Comparison of ENCODE assay signal across 1 cellular context in the genomic region with DNA sequence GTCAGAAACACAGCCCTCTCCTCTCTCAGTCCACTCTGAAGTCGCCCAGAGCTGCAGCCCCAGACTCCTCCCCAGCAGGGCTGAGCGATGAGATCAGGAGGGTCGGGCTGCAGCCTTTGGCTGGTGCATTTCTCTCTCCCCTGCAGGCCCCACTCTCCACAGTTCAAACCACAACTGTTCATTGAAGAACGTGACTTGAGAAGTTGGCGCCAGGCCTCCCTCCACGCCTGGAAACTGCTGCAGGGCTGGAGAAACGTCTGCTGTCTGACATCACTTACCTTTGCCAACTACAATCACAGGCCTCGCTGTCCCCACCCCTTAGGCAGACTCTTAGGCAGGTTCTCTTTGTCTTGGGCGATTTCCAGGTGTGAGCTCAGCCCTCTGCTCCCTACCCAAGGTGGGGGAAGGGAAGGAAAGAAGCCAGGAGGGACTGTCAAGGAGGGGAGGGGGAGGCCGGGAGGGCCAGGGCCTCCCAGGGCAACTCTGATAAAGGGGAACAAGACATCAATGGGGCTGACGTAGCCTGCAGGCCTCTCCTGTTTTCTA.
TF ChIP-seq lines count a peak whose summit lies in the region.

No MANE protein-coding gene starts in this region.

TF ChIP-seq in HEK293, 187 proteins besides CTCF, POLR2A, EP300 and RAD21 (continued from another document):
- TF ChIP-seq, protein P1, sequence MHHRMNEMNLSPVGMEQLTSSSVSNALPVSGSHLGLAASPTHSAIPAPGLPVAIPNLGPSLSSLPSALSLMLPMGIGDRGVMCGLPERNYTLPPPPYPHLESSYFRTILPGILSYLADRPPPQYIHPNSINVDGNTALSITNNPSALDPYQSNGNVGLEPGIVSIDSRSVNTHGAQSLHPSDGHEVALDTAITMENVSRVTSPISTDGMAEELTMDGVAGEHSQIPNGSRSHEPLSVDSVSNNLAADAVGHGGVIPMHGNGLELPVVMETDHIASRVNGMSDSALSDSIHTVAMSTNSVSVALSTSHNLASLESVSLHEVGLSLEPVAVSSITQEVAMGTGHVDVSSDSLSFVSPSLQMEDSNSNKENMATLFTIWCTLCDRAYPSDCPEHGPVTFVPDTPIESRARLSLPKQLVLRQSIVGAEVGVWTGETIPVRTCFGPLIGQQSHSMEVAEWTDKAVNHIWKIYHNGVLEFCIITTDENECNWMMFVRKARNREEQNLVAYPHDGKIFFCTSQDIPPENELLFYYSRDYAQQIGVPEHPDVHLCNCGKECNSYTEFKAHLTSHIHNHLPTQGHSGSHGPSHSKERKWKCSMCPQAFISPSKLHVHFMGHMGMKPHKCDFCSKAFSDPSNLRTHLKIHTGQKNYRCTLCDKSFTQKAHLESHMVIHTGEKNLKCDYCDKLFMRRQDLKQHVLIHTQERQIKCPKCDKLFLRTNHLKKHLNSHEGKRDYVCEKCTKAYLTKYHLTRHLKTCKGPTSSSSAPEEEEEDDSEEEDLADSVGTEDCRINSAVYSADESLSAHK (tag by site-specific recombination; IDR thresholded peaks at IDR 0.05), result peak; percentile 64
- TF ChIP-seq ZNF114 (tag by site-specific recombination; IDR thresholded peaks at IDR 0.05), result no peak
- TF ChIP-seq ZNF658 (tag by site-specific recombination; IDR thresholded peaks at IDR 0.05), result no peak
- TF ChIP-seq, protein P2, sequence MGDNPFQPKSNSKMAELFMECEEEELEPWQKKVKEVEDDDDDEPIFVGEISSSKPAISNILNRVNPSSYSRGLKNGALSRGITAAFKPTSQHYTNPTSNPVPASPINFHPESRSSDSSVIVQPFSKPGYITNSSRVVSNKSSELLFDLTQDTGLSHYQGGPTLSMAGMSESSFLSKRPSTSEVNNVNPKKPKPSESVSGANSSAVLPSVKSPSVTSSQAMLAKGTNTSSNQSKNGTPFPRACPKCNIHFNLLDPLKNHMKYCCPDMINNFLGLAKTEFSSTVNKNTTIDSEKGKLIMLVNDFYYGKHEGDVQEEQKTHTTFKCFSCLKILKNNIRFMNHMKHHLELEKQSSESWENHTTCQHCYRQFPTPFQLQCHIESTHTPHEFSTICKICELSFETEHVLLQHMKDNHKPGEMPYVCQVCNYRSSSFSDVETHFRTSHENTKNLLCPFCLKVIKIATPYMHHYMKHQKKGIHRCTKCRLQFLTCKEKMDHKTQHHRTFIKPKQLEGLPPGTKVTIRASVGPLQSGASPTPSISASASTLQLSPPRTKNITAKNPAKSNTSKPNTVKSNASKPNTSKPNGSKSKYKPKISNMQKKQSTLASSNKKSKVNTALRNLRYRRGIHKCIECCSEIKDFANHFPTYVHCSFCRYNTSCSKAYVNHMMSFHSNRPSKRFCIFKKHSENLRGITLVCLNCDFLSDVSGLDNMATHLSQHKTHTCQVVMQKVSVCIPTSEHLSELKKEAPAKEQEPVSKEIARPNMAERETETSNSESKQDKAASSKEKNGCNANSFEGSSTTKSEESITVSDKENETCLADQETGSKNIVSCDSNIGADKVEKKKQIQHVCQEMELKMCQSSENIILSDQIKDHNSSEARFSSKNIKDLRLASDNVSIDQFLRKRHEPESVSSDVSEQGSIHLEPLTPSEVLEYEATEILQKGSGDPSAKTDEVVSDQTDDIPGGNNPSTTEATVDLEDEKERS (tag by site-specific recombination; IDR thresholded peaks at IDR 0.05), result no peak
- no peak for TF ChIP-seq ZNF121 (tag by site-specific recombination; IDR thresholded peaks at IDR 0.05)
- no peak for TF ChIP-seq ZNF23 (tag by site-specific recombination; IDR thresholded peaks at IDR 0.05; ENCODE audit: borderline replicate concordance)
- TF ChIP-seq ZNF585B (tag by site-specific recombination; IDR thresholded peaks at IDR 0.05), result no peak
- TF ChIP-seq, protein P3, sequence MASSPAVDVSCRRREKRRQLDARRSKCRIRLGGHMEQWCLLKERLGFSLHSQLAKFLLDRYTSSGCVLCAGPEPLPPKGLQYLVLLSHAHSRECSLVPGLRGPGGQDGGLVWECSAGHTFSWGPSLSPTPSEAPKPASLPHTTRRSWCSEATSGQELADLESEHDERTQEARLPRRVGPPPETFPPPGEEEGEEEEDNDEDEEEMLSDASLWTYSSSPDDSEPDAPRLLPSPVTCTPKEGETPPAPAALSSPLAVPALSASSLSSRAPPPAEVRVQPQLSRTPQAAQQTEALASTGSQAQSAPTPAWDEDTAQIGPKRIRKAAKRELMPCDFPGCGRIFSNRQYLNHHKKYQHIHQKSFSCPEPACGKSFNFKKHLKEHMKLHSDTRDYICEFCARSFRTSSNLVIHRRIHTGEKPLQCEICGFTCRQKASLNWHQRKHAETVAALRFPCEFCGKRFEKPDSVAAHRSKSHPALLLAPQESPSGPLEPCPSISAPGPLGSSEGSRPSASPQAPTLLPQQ (tag by site-specific recombination; IDR thresholded peaks at IDR 0.05), result peak; percentile 63; the same call in 1 of the 2 replicates
- TF ChIP-seq ZNF623 (tag by site-specific recombination; IDR thresholded peaks at IDR 0.05), result no peak
- TF ChIP-seq, protein P4, sequence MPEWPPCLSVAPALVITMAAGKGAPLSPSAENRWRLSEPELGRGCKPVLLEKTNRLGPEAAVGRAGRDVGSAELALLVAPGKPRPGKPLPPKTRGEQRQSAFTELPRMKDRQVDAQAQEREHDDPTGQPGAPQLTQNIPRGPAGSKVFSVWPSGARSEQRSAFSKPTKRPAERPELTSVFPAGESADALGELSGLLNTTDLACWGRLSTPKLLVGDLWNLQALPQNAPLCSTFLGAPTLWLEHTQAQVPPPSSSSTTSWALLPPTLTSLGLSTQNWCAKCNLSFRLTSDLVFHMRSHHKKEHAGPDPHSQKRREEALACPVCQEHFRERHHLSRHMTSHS (tag by site-specific recombination; IDR thresholded peaks at IDR 0.05), result no peak
- TF ChIP-seq, protein P5, sequence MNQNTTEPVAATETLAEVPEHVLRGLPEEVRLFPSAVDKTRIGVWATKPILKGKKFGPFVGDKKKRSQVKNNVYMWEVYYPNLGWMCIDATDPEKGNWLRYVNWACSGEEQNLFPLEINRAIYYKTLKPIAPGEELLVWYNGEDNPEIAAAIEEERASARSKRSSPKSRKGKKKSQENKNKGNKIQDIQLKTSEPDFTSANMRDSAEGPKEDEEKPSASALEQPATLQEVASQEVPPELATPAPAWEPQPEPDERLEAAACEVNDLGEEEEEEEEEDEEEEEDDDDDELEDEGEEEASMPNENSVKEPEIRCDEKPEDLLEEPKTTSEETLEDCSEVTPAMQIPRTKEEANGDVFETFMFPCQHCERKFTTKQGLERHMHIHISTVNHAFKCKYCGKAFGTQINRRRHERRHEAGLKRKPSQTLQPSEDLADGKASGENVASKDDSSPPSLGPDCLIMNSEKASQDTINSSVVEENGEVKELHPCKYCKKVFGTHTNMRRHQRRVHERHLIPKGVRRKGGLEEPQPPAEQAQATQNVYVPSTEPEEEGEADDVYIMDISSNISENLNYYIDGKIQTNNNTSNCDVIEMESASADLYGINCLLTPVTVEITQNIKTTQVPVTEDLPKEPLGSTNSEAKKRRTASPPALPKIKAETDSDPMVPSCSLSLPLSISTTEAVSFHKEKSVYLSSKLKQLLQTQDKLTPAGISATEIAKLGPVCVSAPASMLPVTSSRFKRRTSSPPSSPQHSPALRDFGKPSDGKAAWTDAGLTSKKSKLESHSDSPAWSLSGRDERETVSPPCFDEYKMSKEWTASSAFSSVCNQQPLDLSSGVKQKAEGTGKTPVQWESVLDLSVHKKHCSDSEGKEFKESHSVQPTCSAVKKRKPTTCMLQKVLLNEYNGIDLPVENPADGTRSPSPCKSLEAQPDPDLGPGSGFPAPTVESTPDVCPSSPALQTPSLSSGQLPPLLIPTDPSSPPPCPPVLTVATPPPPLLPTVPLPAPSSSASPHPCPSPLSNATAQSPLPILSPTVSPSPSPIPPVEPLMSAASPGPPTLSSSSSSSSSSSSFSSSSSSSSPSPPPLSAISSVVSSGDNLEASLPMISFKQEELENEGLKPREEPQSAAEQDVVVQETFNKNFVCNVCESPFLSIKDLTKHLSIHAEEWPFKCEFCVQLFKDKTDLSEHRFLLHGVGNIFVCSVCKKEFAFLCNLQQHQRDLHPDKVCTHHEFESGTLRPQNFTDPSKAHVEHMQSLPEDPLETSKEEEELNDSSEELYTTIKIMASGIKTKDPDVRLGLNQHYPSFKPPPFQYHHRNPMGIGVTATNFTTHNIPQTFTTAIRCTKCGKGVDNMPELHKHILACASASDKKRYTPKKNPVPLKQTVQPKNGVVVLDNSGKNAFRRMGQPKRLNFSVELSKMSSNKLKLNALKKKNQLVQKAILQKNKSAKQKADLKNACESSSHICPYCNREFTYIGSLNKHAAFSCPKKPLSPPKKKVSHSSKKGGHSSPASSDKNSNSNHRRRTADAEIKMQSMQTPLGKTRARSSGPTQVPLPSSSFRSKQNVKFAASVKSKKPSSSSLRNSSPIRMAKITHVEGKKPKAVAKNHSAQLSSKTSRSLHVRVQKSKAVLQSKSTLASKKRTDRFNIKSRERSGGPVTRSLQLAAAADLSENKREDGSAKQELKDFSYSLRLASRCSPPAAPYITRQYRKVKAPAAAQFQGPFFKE (tag by site-specific recombination; IDR thresholded peaks at IDR 0.05; ENCODE audit: borderline replicate concordance), result no peak
- TF ChIP-seq, protein P6, sequence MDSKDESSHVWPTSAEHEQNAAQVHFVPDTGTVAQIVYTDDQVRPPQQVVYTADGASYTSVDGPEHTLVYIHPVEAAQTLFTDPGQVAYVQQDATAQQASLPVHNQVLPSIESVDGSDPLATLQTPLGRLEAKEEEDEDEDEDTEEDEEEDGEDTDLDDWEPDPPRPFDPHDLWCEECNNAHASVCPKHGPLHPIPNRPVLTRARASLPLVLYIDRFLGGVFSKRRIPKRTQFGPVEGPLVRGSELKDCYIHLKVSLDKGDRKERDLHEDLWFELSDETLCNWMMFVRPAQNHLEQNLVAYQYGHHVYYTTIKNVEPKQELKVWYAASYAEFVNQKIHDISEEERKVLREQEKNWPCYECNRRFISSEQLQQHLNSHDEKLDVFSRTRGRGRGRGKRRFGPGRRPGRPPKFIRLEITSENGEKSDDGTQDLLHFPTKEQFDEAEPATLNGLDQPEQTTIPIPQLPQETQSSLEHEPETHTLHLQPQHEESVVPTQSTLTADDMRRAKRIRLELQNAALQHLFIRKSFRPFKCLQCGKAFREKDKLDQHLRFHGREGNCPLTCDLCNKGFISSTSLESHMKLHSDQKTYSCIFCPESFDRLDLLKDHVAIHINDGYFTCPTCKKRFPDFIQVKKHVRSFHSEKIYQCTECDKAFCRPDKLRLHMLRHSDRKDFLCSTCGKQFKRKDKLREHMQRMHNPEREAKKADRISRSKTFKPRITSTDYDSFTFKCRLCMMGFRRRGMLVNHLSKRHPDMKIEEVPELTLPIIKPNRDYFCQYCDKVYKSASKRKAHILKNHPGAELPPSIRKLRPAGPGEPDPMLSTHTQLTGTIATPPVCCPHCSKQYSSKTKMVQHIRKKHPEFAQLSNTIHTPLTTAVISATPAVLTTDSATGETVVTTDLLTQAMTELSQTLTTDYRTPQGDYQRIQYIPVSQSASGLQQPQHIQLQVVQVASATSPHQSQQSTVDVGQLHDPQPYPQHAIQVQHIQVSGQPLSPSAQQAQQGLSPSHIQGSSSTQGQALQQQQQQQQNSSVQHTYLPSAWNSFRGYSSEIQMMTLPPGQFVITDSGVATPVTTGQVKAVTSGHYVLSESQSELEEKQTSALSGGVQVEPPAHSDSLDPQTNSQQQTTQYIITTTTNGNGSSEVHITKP (tag by site-specific recombination; IDR thresholded peaks at IDR 0.05), result 0 out of 2 replicates have a peak, but pooled peaks have one; percentile 44
- no peak for TF ChIP-seq ZNF341 (tag by site-specific recombination; IDR thresholded peaks at IDR 0.05; ENCODE audit: low read depth)
- no peak for TF ChIP-seq ZNF571 (tag by site-specific recombination; IDR thresholded peaks at IDR 0.05)
- TF ChIP-seq ZNF302 (tag by site-specific recombination; IDR thresholded peaks at IDR 0.05; ENCODE audit: low read depth), result no peak
- no peak for TF ChIP-seq HOXD13 (CRISPR knock-in tag; IDR thresholded peaks at IDR 0.05; ENCODE audit: borderline replicate concordance)
- TF ChIP-seq ZNF214 (tag by site-specific recombination; IDR thresholded peaks at IDR 0.05; ENCODE audit: borderline replicate concordance), result no peak
TF ChIP-seq in HEK293: peak in this region for 8.
